In genomic region chr16:77500286-77500598, GRCh38 we compare ENCODE assay signal across 32 cellular contexts.
"Had no signal": no experiment of that assay in that cellular context is flagged by ENCODE, and none has a peak within 500 bp of the region (broad histone marks: within the 10 kb centered on the region; RNA-seq: fewer than 3 reads in every experiment).

No MANE protein-coding gene starts in this region.

- H3K36me3 ChIP-seq: WERI-Rb-1 had no signal

- H3K27ac ChIP-seq: PC-9, WERI-Rb-1 had no signal

- H2AFZ ChIP-seq: PC-9 had no signal

- DNase-seq: activated CD4-positive, alpha-beta T cell treated with anti-CD3 and anti-CD28 coated beads for 36 hours; activated CD4-positive, alpha-beta T cell treated with anti-CD3 and anti-CD28 coated beads, Interleukin-2, amount 10 ng/mL, durations not matched to agents 7 days and 5 days; activated CD4-positive, alpha-beta T cell treated with anti-CD3 and anti-CD28 coated beads, Interleukin-2, amount 50 U/mL, for 48 hours; activated CD8-positive, alpha-beta T cell treated with anti-CD3 and anti-CD28 coated beads, Interleukin-2, amount 10 ng/mL, durations not matched to agents 7 days and 5 days; activated gamma-delta T cell; activated naive CD4-positive, alpha-beta T cell treated with Interleukin-2 at 50 U/mL for 16 hours; activated naive CD8-positive, alpha-beta T cell treated with anti-CD3 and anti-CD28 coated beads, Interleukin-2, amount 10 ng/mL, durations not matched to agents 7 days and 5 days; activated T-cell treated with anti-CD3 and anti-CD28 coated beads, Interleukin-2, amount 50 U/mL, for 24 hours; anterior cingulate cortex; caudate nucleus; cerebellar nuclear complex; NCI-H1105 treated with DMSO at 0.1 percent for 48 hours; NCI-H1436; NCI-H1694; NCI-H1930; NCI-H2081 treated with DMSO at 0.1 percent for 48 hours; NCI-H345; NCI-H526; NCI-H748 treated with DMSO at 0.1 percent for 48 hours; NK-92 treated with Interleukin-12 subunit alpha and Interleukin-12 subunit beta, amount 100 ng/mL, for 24 hours; PC-9; Right ventricle myocardium superior; SW 1271; T-helper 1 cell; T-helper 2 cell; T-helper 9 cell had no signal

- H3K4me1 Mint-ChIP-seq: activated CD4-positive, alpha-beta T cell treated with anti-CD3 and anti-CD28 coated beads for 36 hours; activated CD4-positive, alpha-beta T cell treated with anti-CD3 and anti-CD28 coated beads, Interleukin-2, amount 10 ng/mL, durations not matched to agents 7 days and 5 days; activated naive CD4-positive, alpha-beta T cell treated with anti-CD3 and anti-CD28 coated beads, Interleukin-2, amount 50 U/mL, for 24 hours; activated naive CD8-positive, alpha-beta T cell treated with anti-CD3 and anti-CD28 coated beads, Interleukin-2, amount 10 ng/mL, durations not matched to agents 7 days and 5 days had no signal

- H3K9me3 Mint-ChIP-seq: activated CD4-positive, alpha-beta T cell treated with anti-CD3 and anti-CD28 coated beads, Interleukin-2, amount 10 ng/mL, durations not matched to agents 7 days and 5 days; activated naive CD4-positive, alpha-beta T cell treated with anti-CD3 and anti-CD28 coated beads, Interleukin-2, amount 50 U/mL, for 24 hours; activated naive CD8-positive, alpha-beta T cell treated with anti-CD3 and anti-CD28 coated beads, Interleukin-2, amount 10 ng/mL, durations not matched to agents 7 days and 5 days; activated T-cell treated with anti-CD3 and anti-CD28 coated beads, Interleukin-2, amount 50 U/mL, for 24 hours; activated T-helper 2 cell treated with anti-CD3 and anti-CD28 coated beads, Interferon-gamma antibody, Interleukin-2, Interleukin-4, amounts not matched to agents 10 μg/mL and 5 μg/mL and 100 μg/mL, durations not matched to agents 14 hours and 24 hours and 36 hours; brain had no signal

- H3K27me3 Mint-ChIP-seq: activated CD4-positive, alpha-beta T cell treated with anti-CD3 and anti-CD28 coated beads, Interleukin-2, amount 10 ng/mL, durations not matched to agents 7 days and 5 days had no signal

- H3K4me3 Mint-ChIP-seq: activated CD4-positive, alpha-beta T cell treated with anti-CD3 and anti-CD28 coated beads for 36 hours; activated CD4-positive, alpha-beta T cell treated with anti-CD3 and anti-CD28 coated beads, Interleukin-2, amount 10 ng/mL, durations not matched to agents 7 days and 5 days; activated CD8-positive, alpha-beta T cell treated with anti-CD3 and anti-CD28 coated beads, Interleukin-2, amount 10 ng/mL, durations not matched to agents 7 days and 5 days; activated naive CD4-positive, alpha-beta T cell treated with anti-CD3 and anti-CD28 coated beads, Interleukin-2, amount 50 U/mL, for 24 hours; activated naive CD8-positive, alpha-beta T cell treated with anti-CD3 and anti-CD28 coated beads, Interleukin-2, amount 10 ng/mL, durations not matched to agents 7 days and 5 days; activated T-cell treated with anti-CD3 and anti-CD28 coated beads, Interleukin-2, amount 50 U/mL, for 24 hours; brain had no signal

- H3K4me2 ChIP-seq: PC-9 had no signal

- H3K27ac Mint-ChIP-seq: activated CD4-positive, alpha-beta T cell treated with anti-CD3 and anti-CD28 coated beads for 36 hours; activated CD4-positive, alpha-beta T cell treated with anti-CD3 and anti-CD28 coated beads, Interleukin-2, amount 10 ng/mL, durations not matched to agents 7 days and 5 days; activated CD8-positive, alpha-beta T cell treated with anti-CD3 and anti-CD28 coated beads, Interleukin-2, amount 10 ng/mL, durations not matched to agents 7 days and 5 days; activated naive CD4-positive, alpha-beta T cell treated with anti-CD3 and anti-CD28 coated beads, Interleukin-2, amount 50 U/mL, for 24 hours; activated naive CD8-positive, alpha-beta T cell treated with anti-CD3 and anti-CD28 coated beads, Interleukin-2, amount 10 ng/mL, durations not matched to agents 7 days and 5 days; activated T-cell treated with anti-CD3 and anti-CD28 coated beads, Interleukin-2, amount 50 U/mL, for 24 hours; activated T-helper 2 cell treated with anti-CD3 and anti-CD28 coated beads, Interferon-gamma antibody, Interleukin-2, Interleukin-4, amounts not matched to agents 10 μg/mL and 5 μg/mL and 100 μg/mL, durations not matched to agents 14 hours and 24 hours and 36 hours had no signal

- H3K4me3 ChIP-seq: K562, PC-9 had no signal

- H3K36me3 Mint-ChIP-seq: activated naive CD4-positive, alpha-beta T cell treated with anti-CD3 and anti-CD28 coated beads, Interleukin-2, amount 50 U/mL, for 24 hours; activated naive CD8-positive, alpha-beta T cell treated with anti-CD3 and anti-CD28 coated beads, Interleukin-2, amount 10 ng/mL, durations not matched to agents 7 days and 5 days; brain had no signal

- FAIRE-seq: bronchial epithelial cell, K562 had no signal
